Comparison of ENCODE assay signal across 30 cellular contexts in genomic region chr12:69620921-69621320, GRCh38. TPM values are rescaled to one million over a fixed set of nuclear protein-coding genes. Genes with fewer than 3 reads are reported as not detected.
"Had no signal": no experiment of that assay in that cellular context is flagged by ENCODE, and none has a peak within 500 bp of the region (broad histone marks: within the 10 kb centered on the region; RNA-seq: fewer than 3 reads in every experiment).

No MANE protein-coding gene starts in this region.

- H3K9ac ChIP-seq: neural progenitor cell had no signal

- H3K36me3 ChIP-seq: left lung, lower lobe of right lung, neural progenitor cell, ovary, right atrium auricular region, right lobe of liver, spleen, suprapubic skin, thoracic aorta, tibial artery, upper lobe of right lung had no signal

- H3K4me1 ChIP-seq: left lung, lower lobe of right lung, neural progenitor cell, right lobe of liver, spleen, suprapubic skin, tibial artery, upper lobe of right lung had no signal

- H2AFZ ChIP-seq: neural progenitor cell had no signal

- H3K9me3 ChIP-seq: left lung, lower lobe of right lung, ovary, right atrium auricular region, right lobe of liver, spleen, suprapubic skin, thoracic aorta, tibial artery, upper lobe of right lung had no signal

- H3K27ac ChIP-seq: left lung, lower lobe of right lung, neural progenitor cell, ovary, right lobe of liver, spleen, suprapubic skin, thoracic aorta, tibial artery, upper lobe of right lung had no signal

- H3K27me3 ChIP-seq: left lung, neural progenitor cell, ovary, right atrium auricular region, right lobe of liver, spleen, suprapubic skin, tibial artery, upper lobe of right lung had no signal

- H3K4me3 ChIP-seq: left lung, lower lobe of right lung, neural progenitor cell, ovary, right atrium auricular region, right lobe of liver, spleen, suprapubic skin, thoracic aorta, tibial artery, upper lobe of right lung had no signal

- ATAC-seq: left colon; left lung; lower lobe of right lung; natural killer cell; right lobe of liver; stimulated activated effector memory CD8-positive, alpha-beta T cell treated with anti-CD3 and anti-CD28 coated beads, Interleukin-12 subunit alpha, Interleukin-12 subunit beta, amount 100 ng/mL, for 72 hours; upper lobe of right lung had no signal

- H3K4me2 ChIP-seq: neural progenitor cell had no signal

- DNase-seq: hippocampal formation; kidney; left colon; left lung; lower lobe of right lung; mammary epithelial cell; mesenchymal stem cell; naive B cell; natural killer cell; nephron progenitor cell; ovary; right lobe of liver; small intestine; spleen; stimulated activated CD4-positive, alpha-beta T cell treated with anti-CD3 and anti-CD28 coated beads, Interleukin-4, amount 100 ng/mL, for 24 hours; stimulated activated naive CD4-positive, alpha-beta T cell; tibial artery; upper lobe of right lung had no signal

RNA-seq across cellular contexts. Expression of gene LRRC10, which starts 10.2 kb away (rescaled TPM):
- total RNA-seq: kidney, left colon, left lung, liver, lower lobe of right lung, mammary epithelial cell, mononuclear cell, natural killer cell, omental fat pad, ovary, progenitor cell of endocrine pancreas, pulmonary artery endothelial cell, renal cortical epithelial cell, right lobe of liver, spleen, subcutaneous adipose tissue, suprapubic skin, thoracic aorta, upper lobe of right lung had no signal
- polyA plus RNA-seq: liver, mammary epithelial cell, ovary, small intestine, spleen had no signal
